In genomic region chr6:92810913-92811312, GRCh38 we compare ENCODE assay signal across 8 cellular contexts.
A peak's percentile ranks its signal among the peaks of the same experiment; 100 is the strongest.
DNase-seq lines count a peak whose midpoint lies in the region; ATAC-seq and TF ChIP-seq lines count a peak whose summit lies in the region.

No MANE protein-coding gene starts in this region.

- in situ Hi-C loops in mammary epithelial cell (cut with MboI; ENCODE audit: low sequenced_read_pairs in 2 of 2), result no loop called here

- H3K27ac ChIP-seq in mammary epithelial cell (ENCODE audit: insufficient read depth, low read depth, low read length), result no peak overlapping the region

- no TSS peak for BruUV-seq in mammary epithelial cell (replicated peaks; lab: Mats Ljungman, UMichigan)

- no peaks in the 10 kb centered on the region for H3K27me3 ChIP-seq in mammary epithelial cell (ENCODE audit: insufficient read depth, low read length)

- WGBS in mammary epithelial cell (ENCODE audit: low coverage, missing lambda C conversion rate), result 3% methylated on average over 3 of the region's 3 CpGs

- H3K27me3 Mint-ChIP-seq in naive B cell, result peaks cover 0 to 5% (median 2%) of the 10 kb centered on the region in 3 donors
- no peaks in the 10 kb centered on the region for H3K27me3 Mint-ChIP-seq in activated T-helper 1 cell treated with anti-CD3 and anti-CD28 coated beads, Interleukin-12 subunit alpha, Interleukin-12 subunit beta, Interleukin-2, Interleukin-4 antibody, amounts not matched to agents 30 ng/mL and 10 ng/mL and 1 ng/mL, durations not matched to agents 14 hours and 24 hours and 36 hours (ENCODE audit: insufficient read depth)

- H3K4me1 ChIP-seq in mammary epithelial cell (ENCODE audit: insufficient read depth, low read length), result no peaks in the 10 kb centered on the region

- no peak overlapping the region for H3K27ac Mint-ChIP-seq in naive B cell
- H3K27ac Mint-ChIP-seq in activated T-helper 1 cell treated with anti-CD3 and anti-CD28 coated beads, Interleukin-12 subunit alpha, Interleukin-12 subunit beta, Interleukin-2, Interleukin-4 antibody, amounts not matched to agents 30 ng/mL and 10 ng/mL and 1 ng/mL, durations not matched to agents 14 hours and 24 hours and 36 hours, result no peak overlapping the region

- H3K36me3 Mint-ChIP-seq in naive B cell, result no peaks in the 10 kb centered on the region
- no peaks in the 10 kb centered on the region for H3K36me3 Mint-ChIP-seq in activated T-helper 1 cell treated with anti-CD3 and anti-CD28 coated beads, Interleukin-12 subunit alpha, Interleukin-12 subunit beta, Interleukin-2, Interleukin-4 antibody, amounts not matched to agents 30 ng/mL and 10 ng/mL and 1 ng/mL, durations not matched to agents 14 hours and 24 hours and 36 hours (ENCODE audit: low read depth)

- no peak overlapping the region for H3K9ac ChIP-seq in mammary epithelial cell (ENCODE audit: insufficient read depth, low read length)

- no peak overlapping the region for H3K4me3 Mint-ChIP-seq in naive B cell
- H3K4me3 Mint-ChIP-seq in activated T-helper 1 cell treated with anti-CD3 and anti-CD28 coated beads, Interleukin-12 subunit alpha, Interleukin-12 subunit beta, Interleukin-2, Interleukin-4 antibody, amounts not matched to agents 30 ng/mL and 10 ng/mL and 1 ng/mL, durations not matched to agents 14 hours and 24 hours and 36 hours, result no peak overlapping the region

- no peak overlapping the region for H3K4me2 ChIP-seq in mammary epithelial cell (ENCODE audit: insufficient read depth, low read depth, low read length)

- peaks cover 0 to 4% (median 0%) of the 10 kb centered on the region in 7 donors for H3K9me3 Mint-ChIP-seq in naive B cell
- H3K9me3 Mint-ChIP-seq in activated T-helper 1 cell treated with anti-CD3 and anti-CD28 coated beads, Interleukin-12 subunit alpha, Interleukin-12 subunit beta, Interleukin-2, Interleukin-4 antibody, amounts not matched to agents 30 ng/mL and 10 ng/mL and 1 ng/mL, durations not matched to agents 14 hours and 24 hours and 36 hours, result no peaks in the 10 kb centered on the region

- intact Hi-C loops in mammary epithelial cell (cut with micrococcal nuclease), result no loop called here
- intact Hi-C loops in activated T-helper 1 cell treated with anti-CD3 and anti-CD28 coated beads, Interleukin-12 subunit alpha, Interleukin-12 subunit beta, Interleukin-2, Interleukin-4 antibody, amounts not matched to agents 30 ng/mL and 10 ng/mL and 1 ng/mL, durations not matched to agents 14 hours and 24 hours and 36 hours (cut with micrococcal nuclease), result no loop called here

- H3K79me2 ChIP-seq in mammary epithelial cell (ENCODE audit: insufficient read depth, low read length), result no peaks in the 10 kb centered on the region

- CTCF ChIA-PET in mammary epithelial cell (lab: Charles Lee; ENCODE audit: low non-redundant PET), result interaction anchor here (0.5 kb wide), 1 partner anchor 212 kb away, joined by 6 read pairs; no protein-coding TSS in a partner anchor

- H2AFZ ChIP-seq in mammary epithelial cell (ENCODE audit: low read depth, low read length), result no peak overlapping the region

- H4K20me1 ChIP-seq in mammary epithelial cell (ENCODE audit: insufficient read depth, low read length), result no peaks in the 10 kb centered on the region

- H3K9me3 ChIP-seq in mammary epithelial cell (replicated peaks; ENCODE audit: insufficient read depth, low read length), result no peaks in the 10 kb centered on the region

- H3K4me3 ChIP-seq in GM12864 (ENCODE audit: low read depth, low read length) (no peak overlapping the region), mammary epithelial cell (replicated peaks in 1 of 3; ENCODE audit: insufficient read depth in 1 of 3, low read depth in 2 of 3, low read length in 3 of 3) (no peak overlapping the region)

- no peak for DNase-seq in GM12864 (ENCODE audit: low read depth)
- peak; percentile 27 for DNase-seq in NCI-H526 treated with DMSO at 0.1 percent for 48 hours (lab: John Stamatoyannopoulos, UW)
- peak; percentile 3 for DNase-seq in mammary epithelial cell
- peak; percentile 1 for DNase-seq in naive B cell
- DNase-seq in omental fat pad (ENCODE audit: low spot score), result no peak
- no peak for DNase-seq in activated T-helper 1 cell treated with anti-CD3 and anti-CD28 coated beads, Interleukin-12 subunit alpha, Interleukin-12 subunit beta, Interleukin-2, Interleukin-4 antibody, amounts not matched to agents 30 ng/mL and 10 ng/mL and 1 ng/mL, durations not matched to agents 14 hours and 24 hours and 36 hours (ENCODE audit: low spot score)

- no peaks in the 10 kb centered on the region for H3K4me1 Mint-ChIP-seq in naive B cell
- H3K4me1 Mint-ChIP-seq in activated T-helper 1 cell treated with anti-CD3 and anti-CD28 coated beads, Interleukin-12 subunit alpha, Interleukin-12 subunit beta, Interleukin-2, Interleukin-4 antibody, amounts not matched to agents 30 ng/mL and 10 ng/mL and 1 ng/mL, durations not matched to agents 14 hours and 24 hours and 36 hours (ENCODE audit: low read depth), result no peaks in the 10 kb centered on the region

- dilution Hi-C loops in mammary epithelial cell (cut with HindIII; ENCODE audit: low sequenced_read_pairs), result no loop called here

- peak; percentile 66 for TF ChIP-seq CTCF in GM12864 (IDR thresholded peaks at IDR 0.05; ENCODE audit: low read depth, low read length, missing control alignments)
- TF ChIP-seq CTCF in mammary epithelial cell (conservative IDR thresholded peaks at IDR 0.05 in 1 of 2, IDR thresholded peaks at IDR 0.05 in 1 of 2; ENCODE audit: extremely low read depth in 1 of 2, insufficient read depth in 1 of 2, low read depth in 1 of 2, low read length in 2 of 2), result peak; percentile 71 to 76
- TF ChIP-seq CTCF in omental fat pad (IDR thresholded peaks at IDR 0.05), result no peak

- no peaks in the 10 kb centered on the region for H3K36me3 ChIP-seq in mammary epithelial cell (ENCODE audit: insufficient read depth, low read length)

- ATAC-seq in GM21360 (IDR thresholded peaks at IDR 0.05; ENCODE audit: unreplicated experiment) (peak; percentile 100), HG03442 (IDR thresholded peaks at IDR 0.05; ENCODE audit: unreplicated experiment) (peak; percentile 100), naive B cell (ENCODE audit: low read depth in 2 of 2) (peak; percentile 38 to 58), omental fat pad (ENCODE audit: low FRiP score) (no peak)

Comparison
In these comparisons a context has a peak if more than half of its experiments do, and no peak if none do; other contexts are left out.
1. DNase-seq: peak in NCI-H526 treated with DMSO at 0.1 percent for 48 hours (single experiment), mammary epithelial cell (single experiment) and naive B cell (single experiment); none in GM12864 (single experiment), omental fat pad (single experiment) and activated T-helper 1 cell treated with anti-CD3 and anti-CD28 coated beads, Interleukin-12 subunit alpha, Interleukin-12 subunit beta, Interleukin-2, Interleukin-4 antibody, amounts not matched to agents 30 ng/mL and 10 ng/mL and 1 ng/mL, durations not matched to agents 14 hours and 24 hours and 36 hours (single experiment).
2. CTCF ChIP-seq: peak in GM12864 (single experiment) and mammary epithelial cell (2 of 2); none in omental fat pad (0 of 3).